Comparison of ENCODE assay signal across 23 cellular contexts in the genomic region with DNA sequence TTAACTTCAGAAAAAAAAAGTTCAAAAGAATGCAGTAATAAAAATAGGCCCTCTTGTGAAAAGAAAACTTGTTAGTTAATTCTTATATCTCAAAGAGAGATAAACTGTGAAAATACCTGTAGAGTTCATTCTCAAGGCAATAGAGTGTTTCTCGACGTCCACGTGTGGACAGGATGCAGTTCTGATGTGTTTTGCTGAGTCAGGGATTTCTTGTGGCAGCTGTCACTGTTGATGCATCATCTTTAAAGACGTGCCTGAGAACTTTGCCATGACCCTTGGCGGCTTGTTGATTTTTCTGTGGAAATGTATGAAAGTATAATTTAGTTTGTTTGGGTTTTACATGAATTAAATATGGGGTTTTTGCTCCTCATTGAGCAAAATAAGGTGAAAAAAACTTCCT.
"Had no signal": no experiment of that assay in that cellular context is flagged by ENCODE, and none has a peak within 500 bp of the region (broad histone marks: within the 10 kb centered on the region; RNA-seq: fewer than 3 reads in every experiment).

No MANE protein-coding gene starts in this region.

- DNase-seq: activated B cell treated with CpG ODN at 0.5 μM for 24 hours; activated CD4-positive, alpha-beta T cell treated with anti-CD3 and anti-CD28 coated beads for 1 hour; activated CD4-positive, alpha-beta T cell treated with anti-CD3 and anti-CD28 coated beads, Interleukin-2, amount 10 ng/mL, durations not matched to agents 24 days and 14 days; activated CD4-positive, alpha-beta T cell treated with anti-CD3 and anti-CD28 coated beads, Interleukin-2, amount 50 U/mL, for 48 hours; activated CD8-positive, alpha-beta memory T cell treated with anti-CD3 and anti-CD28 coated beads, Interleukin-2, amount 10 ng/mL, durations not matched to agents 7 days and 5 days; activated effector memory CD4-positive, alpha-beta T cell treated with Interleukin-2 at 50 U/mL for 16 hours; activated naive CD4-positive, alpha-beta T cell; activated naive CD8-positive, alpha-beta T cell treated with anti-CD3 and anti-CD28 coated beads, Interleukin-2, amount 50 U/mL, for 24 hours; activated T-cell treated with anti-CD3 and anti-CD28 coated beads, Interleukin-2, amount 50 U/mL, for 24 hours; amniotic stem cell; body of pancreas; central memory CD4-positive, alpha-beta T cell; Karpas-422; NCI-H1048; NCI-H187 treated with DMSO at 0.1 percent for 48 hours; NCI-H2081 treated with DMSO at 0.1 percent for 48 hours; NCI-H446 treated with DMSO at 0.1 percent for 48 hours; NCI-H524 treated with DMSO at 0.1 percent for 48 hours; SHP77 had no signal

- H3K9me3 ChIP-seq: ascending aorta, body of pancreas, SJSA1 had no signal

- H3K4me1 ChIP-seq: ascending aorta, body of pancreas, SJSA1 had no signal

- H3K27me3 ChIP-seq: ascending aorta, body of pancreas, SJSA1 had no signal

- H3K27ac ChIP-seq: ascending aorta, body of pancreas, SJSA1 had no signal

- H3K36me3 ChIP-seq: ascending aorta, SJSA1 had no signal

- H3K4me3 ChIP-seq: ascending aorta, body of pancreas, SJSA1 had no signal

- FAIRE-seq: bronchial epithelial cell had no signal

- ATAC-seq: activated CD8-positive, alpha-beta memory T cell treated with anti-CD3 and anti-CD28 coated beads, Interleukin-2, amount 10 ng/mL, durations not matched to agents 7 days and 5 days; activated naive CD4-positive, alpha-beta T cell treated with anti-CD3 and anti-CD28 coated beads, Interleukin-2, amount 50 U/mL, for 72 hours; activated naive CD8-positive, alpha-beta T cell treated with anti-CD3 and anti-CD28 coated beads, Interleukin-2, amount 50 U/mL, for 24 hours; body of pancreas had no signal
